In genomic region chr21:44612029-44612486, GRCh38 we compare ENCODE assay signal across 27 cellular contexts. TPM values are rescaled to one million over a fixed set of nuclear protein-coding genes. Genes with fewer than 3 reads are reported as not detected.
DNase-seq lines count a peak whose midpoint lies in the region; ATAC-seq and TF ChIP-seq lines count a peak whose summit lies in the region.
"Had no signal": no experiment of that assay in that cellular context is flagged by ENCODE, and none has a peak within 500 bp of the region (broad histone marks: within the 10 kb centered on the region; RNA-seq: fewer than 3 reads in every experiment).

A gene with protein sequence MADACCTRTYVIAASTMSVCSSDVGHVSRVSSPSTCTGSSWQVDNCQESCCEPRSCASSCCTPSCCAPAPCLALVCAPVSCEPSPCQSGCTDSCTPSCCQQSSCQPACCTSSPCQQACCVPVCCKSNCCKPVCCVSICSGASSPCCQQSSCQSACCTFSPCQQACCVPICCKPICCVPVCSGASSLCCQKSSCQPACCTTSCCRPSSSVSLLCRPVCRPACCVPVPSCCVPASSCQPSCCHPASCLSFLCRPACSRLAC (plus strand): TSS chr21:44612079. CDS start chr21:44612101, 22 bp downstream.

- no peak for TF ChIP-seq POLR2A in sigmoid colon (IDR thresholded peaks at IDR 0.05)

- H3K9me3 Mint-ChIP-seq in effector memory CD8-positive, alpha-beta T cell: peaks cover 9 to 16% of the 10 kb centered on the region in 2 donors

- peaks cover 10% of the 10 kb centered on the region for H3K36me3 Mint-ChIP-seq in effector memory CD8-positive, alpha-beta T cell (ENCODE audit: insufficient read depth)
- H3K36me3 Mint-ChIP-seq: CD14-positive monocyte had no signal

- ATAC-seq in effector memory CD8-positive, alpha-beta T cell (replicated peaks): no peak
- ATAC-seq in GM18498 (IDR thresholded peaks at IDR 0.05; ENCODE audit: unreplicated experiment) (no peak), HG02588 (IDR thresholded peaks at IDR 0.05; ENCODE audit: unreplicated experiment) (no peak)
- ATAC-seq: HCT116 had no signal

- H3K4me3 Mint-ChIP-seq in effector memory CD8-positive, alpha-beta T cell: no peak within 1 kb of the TSS
- H3K4me3 Mint-ChIP-seq: CD14-positive monocyte; CD8-positive, alpha-beta memory T cell had no signal

- H3K4me1 ChIP-seq in sigmoid colon: no peaks in the 10 kb centered on the region
- H3K4me1 ChIP-seq: BE2C had no signal

- H3K4me1 Mint-ChIP-seq in effector memory CD8-positive, alpha-beta T cell (ENCODE audit: low read depth in 2 of 2): peaks cover 8 to 11% of the 10 kb centered on the region in 2 donors
- H3K4me1 Mint-ChIP-seq: CD14-positive monocyte had no signal

- H3K27me3 Mint-ChIP-seq in effector memory CD8-positive, alpha-beta T cell: no peaks in the 10 kb centered on the region

- peaks cover 0 to 18% (median 9%) of the 10 kb centered on the region in 3 donors for H3K27me3 ChIP-seq in sigmoid colon

- intact Hi-C loops in sigmoid colon (cut with DNase I): no loop called here

- peaks cover 0 to 17% (median 2%) of the 10 kb centered on the region in 4 donors for H3K9me3 ChIP-seq in sigmoid colon
- H3K9me3 ChIP-seq: BE2C had no signal

- H3K27ac ChIP-seq in sigmoid colon: no peak within 1 kb of the TSS
- H3K27ac ChIP-seq: PC-9 had no signal

- no peak for TF ChIP-seq EP300 in sigmoid colon (IDR thresholded peaks at IDR 0.05)

- peak; percentile 25 for DNase-seq in NCI-H2171 treated with DMSO at 0.1 percent for 48 hours (lab: John Stamatoyannopoulos, UW)
- no peak for DNase-seq in NCI-H2171 (lab: John Stamatoyannopoulos, UW)
- no peak for DNase-seq in effector memory CD8-positive, alpha-beta T cell
- DNase-seq in mesenteric fat pad (ENCODE audit: low spot score): peak; percentile 65
- DNase-seq in sigmoid colon: peak; percentile 57
- no peak for DNase-seq in GM10248 (ENCODE audit: extremely low spot score)
- DNase-seq: 8988T; ACHN; BE2C; CD8-positive, alpha-beta memory T cell; GDM1; NCI-H1048; NCI-H1417; NCI-H1694 treated with DMSO at 0.1 percent for 48 hours; NCI-H2081 treated with DMSO at 0.1 percent for 48 hours; NCI-H446; NCI-H526; NCI-H82; PC-9 had no signal

- CTCF ChIA-PET in GM10248 (lab: Yijun Ruan, JAX): no interaction called here

- 70 to 89% methylated on average over 8 of the region's 8 CpGs for WGBS in sigmoid colon, 2 donors

- POLR2A ChIA-PET in GM10248 (lab: Yijun Ruan, JAX): no interaction called here

- H3K27ac Mint-ChIP-seq in effector memory CD8-positive, alpha-beta T cell: peak within 1 kb of the TSS; percentile 73 to 76
- H3K27ac Mint-ChIP-seq: CD14-positive monocyte had no signal

- H3K36me3 ChIP-seq in sigmoid colon: no peaks in the 10 kb centered on the region
- H3K36me3 ChIP-seq: BE2C had no signal

- H3K4me3 ChIP-seq in sigmoid colon: no peak within 1 kb of the TSS
- H3K4me3 ChIP-seq: PC-9 had no signal

- TF ChIP-seq CTCF in sigmoid colon (IDR thresholded peaks at IDR 0.05) (no peak), GM10248 (IDR thresholded peaks at IDR 0.05; ENCODE audit: control extremely low read depth, extremely low read depth, low read depth, missing control alignments) (no peak)

RNA-seq across cellular contexts. Expression of the gene that starts here (rescaled TPM):
- total RNA-seq in mesenteric fat pad: not detected
- total RNA-seq in sigmoid colon: not detected
- polyA plus RNA-seq in sigmoid colon: not detected
- total RNA-seq: CD8-positive, alpha-beta memory T cell; H4; HT-29; PC-9; RPMI7951; SK-MEL-5 had no signal
- polyA plus RNA-seq: CD14-positive monocyte; CD8-positive, alpha-beta memory T cell had no signal

Comparison
In these comparisons a context has a peak if more than half of its experiments do, and no peak if none do; other contexts are left out.
1. Peak in DNase-seq in mesenteric fat pad; RNA of the gene not detected or under 1 TPM.
2. Peak in DNase-seq in sigmoid colon; RNA of the gene not detected or under 1 TPM.